In genomic region chr9:98584059-98584458, GRCh38 we compare ENCODE assay signal across 15 cellular contexts.
DNase-seq lines count a peak whose midpoint lies in the region; ATAC-seq and TF ChIP-seq lines count a peak whose summit lies in the region.
"Had no signal": no experiment of that assay in that cellular context is flagged by ENCODE, and none has a peak within 500 bp of the region (broad histone marks: within the 10 kb centered on the region; RNA-seq: fewer than 3 reads in every experiment).

No MANE protein-coding gene starts in this region.

- H3K27ac ChIP-seq in HEK293 (ENCODE audit: extremely low read depth, low read depth, low read length) = no peak overlapping the region
- no peak overlapping the region for H3K27ac ChIP-seq in sigmoid colon
- H3K27ac ChIP-seq: heart left ventricle, VCaP had no signal

- WGBS in sigmoid colon, 2 donors = 21 to 26% methylated on average over 1 of the region's 1 CpG

- DNase-seq in activated CD8-positive, alpha-beta memory T cell treated with anti-CD3 and anti-CD28 coated beads, Interleukin-2, amount 10 ng/mL, durations not matched to agents 7 days and 5 days = peak; percentile 73
- no peak for DNase-seq in activated CD8-positive, alpha-beta memory T cell treated with anti-CD3 and anti-CD28 coated beads, Interleukin-2, amount 50 U/mL, for 4 hours
- DNase-seq in MV-4-11 (lab: John Stamatoyannopoulos, UW) (peak; percentile 61), nephron progenitor cell (no peak), cardiac septum (ENCODE audit: low spot score) (no peak), DMS79 (lab: John Stamatoyannopoulos, UW) (no peak), sigmoid colon (no peak)
- DNase-seq: heart left ventricle; left colon; naive B cell; NCI-H1694; stimulated activated CD4-positive, alpha-beta T cell treated with anti-CD3 and anti-CD28 coated beads, Interleukin-2, amount 100 ng/mL, for 48 hours; stimulated activated naive CD4-positive, alpha-beta T cell treated with Interleukin-2 at 50 U/mL for 16 hours had no signal

- H3K4me3 Mint-ChIP-seq in activated CD8-positive, alpha-beta memory T cell treated with anti-CD3 and anti-CD28 coated beads, Interleukin-2, amount 10 ng/mL, durations not matched to agents 7 days and 5 days = no peak overlapping the region
- no peak overlapping the region for H3K4me3 Mint-ChIP-seq in nephron progenitor cell
- H3K4me3 Mint-ChIP-seq: naive B cell had no signal

- no peak for TF ChIP-seq EP300 in sigmoid colon (IDR thresholded peaks at IDR 0.05)

- peak; percentile 57 for ATAC-seq in activated CD8-positive, alpha-beta memory T cell treated with anti-CD3 and anti-CD28 coated beads, Interleukin-2, amount 10 ng/mL, durations not matched to agents 7 days and 5 days
- ATAC-seq: heart left ventricle, left colon had no signal

- H3K4me3 ChIP-seq in HEK293 (ENCODE audit: low read depth, low read length) (no peak overlapping the region), sigmoid colon (no peak overlapping the region)
- H3K4me3 ChIP-seq: heart left ventricle had no signal

- TF ChIP-seq CTCF in HEK293 (tag by site-specific recombination; IDR thresholded peaks at IDR 0.05) (no peak), nephron progenitor cell (IDR thresholded peaks at IDR 0.05) (no peak), sigmoid colon (IDR thresholded peaks at IDR 0.05) (no peak)

- POLR2A ChIA-PET in HEK293 (lab: Yijun Ruan, JAX) = no interaction called here

- H3K36me3 Mint-ChIP-seq in activated CD8-positive, alpha-beta memory T cell treated with anti-CD3 and anti-CD28 coated beads, Interleukin-2, amount 10 ng/mL, durations not matched to agents 7 days and 5 days = peaks cover 2% of the 10 kb centered on the region
- H3K36me3 Mint-ChIP-seq in nephron progenitor cell (ENCODE audit: low read depth) = no peaks in the 10 kb centered on the region
- H3K36me3 Mint-ChIP-seq: naive B cell had no signal

- H3K4me1 Mint-ChIP-seq in activated CD8-positive, alpha-beta memory T cell treated with anti-CD3 and anti-CD28 coated beads, Interleukin-2, amount 10 ng/mL, durations not matched to agents 7 days and 5 days = peaks cover 18% of the 10 kb centered on the region
- H3K4me1 Mint-ChIP-seq in nephron progenitor cell = peaks cover 16% of the 10 kb centered on the region
- H3K4me1 Mint-ChIP-seq: naive B cell had no signal

- no peaks in the 10 kb centered on the region for H3K36me3 ChIP-seq in HEK293 (ENCODE audit: control insufficient read depth in 2 of 2, insufficient read depth in 1 of 2, low read length in 2 of 2)
- H3K36me3 ChIP-seq in sigmoid colon = no peaks in the 10 kb centered on the region
- H3K36me3 ChIP-seq: heart left ventricle had no signal

- CTCF ChIA-PET in activated CD8-positive, alpha-beta memory T cell treated with anti-CD3 and anti-CD28 coated beads, Interleukin-2, amount 10 ng/mL, durations not matched to agents 7 days and 5 days (lab: Charles Lee) = no interaction called here
- CTCF ChIA-PET in HEK293 (lab: Yijun Ruan, JAX) = interaction anchor here (0.6 to 1.5 kb wide), 3 partner anchors 9 to 117 kb away, joined by 3 read pairs; no protein-coding TSS in a partner anchor

- H3K27ac Mint-ChIP-seq in activated CD8-positive, alpha-beta memory T cell treated with anti-CD3 and anti-CD28 coated beads, Interleukin-2, amount 10 ng/mL, durations not matched to agents 7 days and 5 days = no peak overlapping the region
- peak overlapping the region; percentile 17 for H3K27ac Mint-ChIP-seq in nephron progenitor cell
- H3K27ac Mint-ChIP-seq: naive B cell had no signal

- no peaks in the 10 kb centered on the region for H3K4me1 ChIP-seq in HEK293 (ENCODE audit: control insufficient read depth, insufficient read depth, low read length)
- H3K4me1 ChIP-seq in sigmoid colon = no peaks in the 10 kb centered on the region
- H3K4me1 ChIP-seq: heart left ventricle had no signal

- peaks cover 68% of the 10 kb centered on the region for H3K27me3 Mint-ChIP-seq in activated CD8-positive, alpha-beta memory T cell treated with anti-CD3 and anti-CD28 coated beads, Interleukin-2, amount 10 ng/mL, durations not matched to agents 7 days and 5 days
- peaks cover 17% of the 10 kb centered on the region for H3K27me3 Mint-ChIP-seq in nephron progenitor cell (ENCODE audit: low read depth, poor library complexity)

- no peaks in the 10 kb centered on the region for H3K27me3 ChIP-seq in sigmoid colon

- H3K9me3 Mint-ChIP-seq in activated CD8-positive, alpha-beta memory T cell treated with anti-CD3 and anti-CD28 coated beads, Interleukin-2, amount 10 ng/mL, durations not matched to agents 7 days and 5 days (ENCODE audit: low read depth) = no peaks in the 10 kb centered on the region
- peaks cover 5% of the 10 kb centered on the region for H3K9me3 Mint-ChIP-seq in nephron progenitor cell

- H3K9me3 ChIP-seq in HEK293 (ENCODE audit: control insufficient read depth, insufficient read depth, low read depth, low read length) (no peaks in the 10 kb centered on the region), sigmoid colon (no peaks in the 10 kb centered on the region)
- H3K9me3 ChIP-seq: heart left ventricle had no signal

- no peak for TF ChIP-seq POLR2A in sigmoid colon (IDR thresholded peaks at IDR 0.05)

- intact Hi-C loops in cardiac septum (cut with DNase I) = no loop called here
- intact Hi-C loops in sigmoid colon (cut with DNase I) = no loop called here

TF ChIP-seq in HEK293, 187 proteins besides CTCF, POLR2A, EP300 and RAD21:
- no peak for TF ChIP-seq ZNF311 (tag by site-specific recombination; IDR thresholded peaks at IDR 0.05; ENCODE audit: borderline replicate concordance)
- TF ChIP-seq ZNF664 (tag by site-specific recombination; IDR thresholded peaks at IDR 0.05) = 0 out of 2 replicates have a peak, but pooled peaks have one; percentile 26

Comparison
In these comparisons a context has a peak if more than half of its experiments do, and no peak if none do; other contexts are left out.
1. DNase-seq: peak in activated CD8-positive, alpha-beta memory T cell treated with anti-CD3 and anti-CD28 coated beads, Interleukin-2, amount 10 ng/mL, durations not matched to agents 7 days and 5 days (single experiment) and MV-4-11 (single experiment); none in activated CD8-positive, alpha-beta memory T cell treated with anti-CD3 and anti-CD28 coated beads, Interleukin-2, amount 50 U/mL, for 4 hours (single experiment), nephron progenitor cell (single experiment), cardiac septum (single experiment), DMS79 (single experiment) and sigmoid colon (single experiment).